ENCODE assay signal across 17 cellular contexts in the genomic region with DNA sequence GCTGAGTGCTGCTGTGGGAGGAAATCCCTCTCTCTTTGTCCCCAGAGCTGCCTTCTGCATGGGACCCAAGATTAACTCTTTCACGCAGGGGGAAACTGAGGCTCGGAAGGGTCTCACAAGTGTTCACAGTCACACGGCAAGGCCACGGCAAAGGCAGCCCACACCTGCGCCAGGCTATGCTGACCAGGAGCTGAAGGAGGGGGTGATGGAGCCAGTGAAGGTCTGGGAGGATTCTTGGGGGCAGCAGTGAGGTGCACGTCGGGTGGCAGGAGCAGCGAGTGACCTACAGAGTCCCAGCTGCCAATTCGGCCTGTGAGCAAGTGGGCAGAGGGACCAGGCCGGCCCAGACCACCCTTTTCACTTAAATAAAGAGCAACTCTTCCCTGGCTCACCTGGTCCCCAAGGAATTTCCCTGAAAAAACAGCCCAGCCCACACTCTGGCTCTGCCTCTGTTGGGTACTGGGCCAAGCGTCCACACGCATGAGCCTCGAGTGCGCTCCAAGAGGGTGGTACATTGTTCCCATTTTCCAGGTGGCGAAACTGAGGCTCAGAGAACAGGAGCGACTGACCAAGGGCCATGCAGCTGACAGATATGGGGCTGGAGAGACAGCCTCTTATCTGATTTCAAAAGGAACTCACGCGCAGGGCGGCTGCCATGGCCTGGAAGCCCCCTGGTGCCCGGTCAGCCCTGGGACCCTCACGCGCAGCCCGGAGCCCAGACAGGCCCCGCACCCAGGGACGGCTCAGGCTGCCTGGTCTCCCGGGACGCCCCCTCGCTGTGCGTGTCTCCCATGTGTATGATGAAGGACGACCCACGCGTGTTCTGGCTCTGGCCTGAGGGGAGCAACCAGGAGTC. TPM values are rescaled to one million over a fixed set of nuclear protein-coding genes. Genes with fewer than 3 reads are reported as not detected.
DNase-seq lines count a peak whose midpoint lies in the region; ATAC-seq and TF ChIP-seq lines count a peak whose summit lies in the region.
"Had no signal": no experiment of that assay in that cellular context is flagged by ENCODE, and none has a peak within 500 bp of the region (broad histone marks: within the 10 kb centered on the region; RNA-seq: fewer than 3 reads in every experiment).

No MANE protein-coding gene starts in this region.

- TF ChIP-seq CTCF in spleen (IDR thresholded peaks at IDR 0.05 in 8 of 11, conservative IDR thresholded peaks at IDR 0.05 in 3 of 11): no peak

- H3K9me3 ChIP-seq in mesenchymal stem cell (ENCODE audit: control insufficient read depth, low read length) (no peaks in the 10 kb centered on the region), spleen (no peaks in the 10 kb centered on the region)
- H3K9me3 ChIP-seq: esophagus muscularis mucosa, stomach, vagina had no signal

- no peak overlapping the region for H3K18ac ChIP-seq in mesenchymal stem cell (ENCODE audit: low read depth in 1 of 2, low read length in 2 of 2)

- H3K9me3 Mint-ChIP-seq in T-cell: no peaks in the 10 kb centered on the region
- H3K9me3 Mint-ChIP-seq: natural killer cell had no signal

- peak overlapping the region in 2 of 3 donors; percentile 13 to 72 for H3K4me3 Mint-ChIP-seq in T-cell
- H3K4me3 Mint-ChIP-seq: natural killer cell had no signal

- H3K4ac ChIP-seq in mesenchymal stem cell (ENCODE audit: low read depth in 1 of 2, low read length in 2 of 2): peak overlapping the region in 1 of 2 experiments; percentile 48

- no peak overlapping the region for H3K27ac ChIP-seq in mesenchymal stem cell (ENCODE audit: low read length, poor library complexity, severe bottlenecking)
- H3K27ac ChIP-seq in spleen: no peak overlapping the region
- H3K27ac ChIP-seq: esophagus muscularis mucosa, stomach, vagina had no signal

- H2AFZ ChIP-seq in mesenchymal stem cell (ENCODE audit: low read depth, low read length): no peak overlapping the region

- H3K4me1 ChIP-seq in mesenchymal stem cell (ENCODE audit: control insufficient read depth, insufficient read depth, low read depth, low read length) (peaks cover 52% of the 10 kb centered on the region), spleen (peaks cover 0 to 64% (median 3%) of the 10 kb centered on the region in 6 donors)
- H3K4me1 ChIP-seq: stomach, vagina had no signal

- no peaks in the 10 kb centered on the region for H3K79me1 ChIP-seq in mesenchymal stem cell (replicated peaks; ENCODE audit: low read length, poor library complexity, severe bottlenecking)

- CTCF ChIA-PET in T-cell (lab: Charles Lee): interaction anchor here in 1 of 2 donors (0.5 to 1.1 kb wide), 2 partner anchors 27 to 43 kb away, joined by 3 to 4 read pairs; no protein-coding TSS in a partner anchor

- H3K9ac ChIP-seq in mesenchymal stem cell (ENCODE audit: low read length): no peak overlapping the region

- no peak overlapping the region for H2AK5ac ChIP-seq in mesenchymal stem cell (ENCODE audit: low read length, severe bottlenecking)

- H3K4me3 ChIP-seq in mesenchymal stem cell (ENCODE audit: insufficient read depth in 1 of 2, low read depth in 1 of 2, low read length in 2 of 2): no peak overlapping the region
- no peak overlapping the region for H3K4me3 ChIP-seq in spleen
- H3K4me3 ChIP-seq: esophagus muscularis mucosa, lung, stomach, vagina had no signal

- peak overlapping the region; percentile 34 for H4K91ac ChIP-seq in mesenchymal stem cell (ENCODE audit: low read length)

- H3K4me2 ChIP-seq in mesenchymal stem cell (ENCODE audit: low read length, poor library complexity, severe bottlenecking): no peak overlapping the region

- no peak for ATAC-seq in T-cell (replicated peaks in 1 of 4)

- no peak overlapping the region for H3K23ac ChIP-seq in mesenchymal stem cell (ENCODE audit: low read length in 2 of 2)

- peak overlapping the region; percentile 8 to 69 for H2BK12ac ChIP-seq in mesenchymal stem cell (ENCODE audit: low read length in 2 of 2)

- POLR2A ChIA-PET in T-cell (lab: Charles Lee): no interaction called here

- intact Hi-C loops in spleen (cut with DNase I; ENCODE audit: low total_unique reads): no loop called here

- peak; percentile 8 for DNase-seq in activated naive CD4-positive, alpha-beta T cell treated with anti-CD3 and anti-CD28 coated beads, Interleukin-2, amount 50 U/mL, for 16 hours
- no peak for DNase-seq in activated naive CD4-positive, alpha-beta T cell (lab: John Stamatoyannopoulos, UW)
- DNase-seq in T-cell: peak in 1 of 34 experiments; percentile 3
- DNase-seq in mesenchymal stem cell: no peak
- peak; percentile 76 for DNase-seq in spleen
- DNase-seq in Ammon's horn (ENCODE audit: low spot score): no peak
- no peak for DNase-seq in central memory CD4-positive, alpha-beta T cell
- DNase-seq in occipital lobe (lab: John Stamatoyannopoulos, UW): no peak
- DNase-seq: ACHN, activated gamma-delta T cell, COR-L47, natural killer cell, NCI-H226, stomach had no signal

- H2BK15ac ChIP-seq in mesenchymal stem cell (ENCODE audit: low read depth, poor library complexity, severe bottlenecking): peak overlapping the region; percentile 97

- 92% methylated on average over 32 of the region's 32 CpGs for WGBS in mesenchymal stem cell
- whole genome bisulfite sequencing in spleen, 5 donors: 90 to 94% (median 91%) methylated on average over 30 to 32 of the region's 32 CpGs

- peak overlapping the region; percentile 51 to 77 for H3K27ac Mint-ChIP-seq in T-cell
- H3K27ac Mint-ChIP-seq: natural killer cell had no signal

- no peak overlapping the region for H2BK5ac ChIP-seq in mesenchymal stem cell (ENCODE audit: low read depth, low read length, poor library complexity, severe bottlenecking)

- H3K27me3 ChIP-seq in mesenchymal stem cell (ENCODE audit: control insufficient read depth in 1 of 2, insufficient read depth in 1 of 2, low read length in 2 of 2) (no peaks in the 10 kb centered on the region), spleen (replicated peaks in 1 of 7) (peaks cover 0 to 30% (median 0%) of the 10 kb centered on the region in 7 donors)
- H3K27me3 ChIP-seq: vagina had no signal

- no peak overlapping the region for H3K14ac ChIP-seq in mesenchymal stem cell (ENCODE audit: low read length in 2 of 2)

- H3K27me3 Mint-ChIP-seq in T-cell: no peaks in the 10 kb centered on the region

- H3K36me3 ChIP-seq in mesenchymal stem cell (ENCODE audit: control insufficient read depth in 1 of 2, insufficient read depth in 2 of 2, low read depth in 1 of 2, low read length in 2 of 2): no peaks in the 10 kb centered on the region
- H3K36me3 ChIP-seq in spleen: no peaks in the 10 kb centered on the region
- H3K36me3 ChIP-seq: esophagus muscularis mucosa, stomach, vagina had no signal

- H4K8ac ChIP-seq in mesenchymal stem cell (ENCODE audit: low read length): no peak overlapping the region

- H2BK120ac ChIP-seq in mesenchymal stem cell (ENCODE audit: low read depth, low read length): no peak overlapping the region

- no peaks in the 10 kb centered on the region for H3K36me3 Mint-ChIP-seq in T-cell
- H3K36me3 Mint-ChIP-seq: natural killer cell had no signal

- H3K4me1 Mint-ChIP-seq in T-cell: peaks cover 21 to 32% (median 26%) of the 10 kb centered on the region in 3 donors
- H3K4me1 Mint-ChIP-seq: natural killer cell had no signal

- TF ChIP-seq POLR2A in spleen (IDR thresholded peaks at IDR 0.05): no peak

RNA-seq across cellular contexts. Expression of a gene that starts 28.2 kb away (rescaled TPM):
- 10 to 100 TPM in 4 of 5 donors, 1 to 10 TPM in 1; 8.8 to 34.4 (median 23.8) TPM for total RNA-seq in T-cell
- 6.4 TPM for polyA plus RNA-seq in mesenchymal stem cell (2013, experiment 1 of 2)
- 6.1 TPM for polyA plus RNA-seq in mesenchymal stem cell (2013, experiment 2 of 2)
- total RNA-seq in spleen: 1 to 10 TPM; 1.0 to 4.5 (median 3.1) TPM
- polyA plus RNA-seq in spleen: 1 to 10 TPM; 1.3 to 1.5 (median 1.5) TPM
- 2.5 TPM for total RNA-seq in occipital lobe

Comparison
In these comparisons a context has a peak if more than half of its experiments do, and no peak if none do; other contexts are left out.
1. DNase-seq: peak in activated naive CD4-positive, alpha-beta T cell treated with anti-CD3 and anti-CD28 coated beads, Interleukin-2, amount 50 U/mL, for 16 hours (single experiment) and spleen (single experiment); none in activated naive CD4-positive, alpha-beta T cell (0 of 4), mesenchymal stem cell (single experiment), Ammon's horn (single experiment), central memory CD4-positive, alpha-beta T cell (single experiment) and occipital lobe (single experiment).